In the genomic region with DNA sequence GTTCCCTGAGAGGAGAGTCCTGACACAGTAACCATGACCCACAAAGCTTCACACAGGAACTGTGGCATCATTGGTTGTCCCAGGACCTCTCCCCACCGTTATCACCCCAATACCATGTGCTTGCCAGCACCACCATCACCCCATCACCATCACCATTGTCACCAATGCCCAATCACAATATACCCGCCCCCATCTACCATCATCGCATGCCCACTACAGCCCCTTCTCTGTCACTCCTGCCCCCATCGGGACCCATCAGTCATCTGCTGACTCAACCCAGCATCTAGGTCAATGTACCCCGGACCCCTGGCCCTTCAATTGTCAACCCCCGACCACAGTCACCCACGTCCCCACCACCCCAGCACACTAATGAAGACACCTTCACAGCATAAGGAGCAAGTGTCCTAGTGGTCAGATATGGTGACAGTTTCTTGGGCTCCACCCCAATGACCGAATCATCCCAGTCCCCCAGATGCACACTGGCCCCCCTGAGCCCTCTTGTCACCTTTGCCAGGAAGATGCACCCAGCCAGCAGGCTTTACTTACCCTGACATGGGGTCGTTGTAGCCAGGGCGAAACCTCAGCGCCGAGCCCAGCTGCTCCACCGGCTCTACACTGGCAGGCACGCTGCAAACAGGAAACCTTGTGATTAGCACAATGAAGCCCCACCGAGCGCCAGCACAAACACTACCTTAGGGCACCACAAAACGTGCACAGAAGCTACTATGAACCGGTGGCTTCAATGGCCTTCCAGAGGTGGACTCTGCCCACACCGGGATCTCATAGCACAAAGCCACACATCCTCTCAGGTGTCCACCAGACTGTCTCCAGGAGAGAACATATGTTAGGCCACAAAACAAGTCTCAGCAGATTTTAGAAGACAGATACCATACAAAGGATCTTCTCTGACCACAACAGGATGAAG, we compare ENCODE assay signal across 8 cellular contexts. TPM values are rescaled to one million over a fixed set of nuclear protein-coding genes. Genes with fewer than 3 reads are reported as not detected.
DNase-seq lines count a peak whose midpoint lies in the region; ATAC-seq and TF ChIP-seq lines count a peak whose summit lies in the region.

No MANE protein-coding gene starts in this region.

- intact Hi-C loops in natural killer cell (cut with micrococcal nuclease) (loop anchor here (1.0 to 2.0 kb wide), 2 partner anchors 39 to 78 kb away; partner anchors contain the start of genes CCDC51, PFKFB4 and TMA7), testis (cut with DNase I; ENCODE audit: low total_unique reads) (no loop called here)

- H3K4me1 Mint-ChIP-seq in natural killer cell = peaks cover 35 to 37% of the 10 kb centered on the region in 2 donors

- H3K4me3 Mint-ChIP-seq in natural killer cell = peak overlapping the region; percentile 81

- TF ChIP-seq POLR2A in testis (IDR thresholded peaks at IDR 0.05) = no peak

- H3K27me3 Mint-ChIP-seq in natural killer cell (ENCODE audit: low read depth in 2 of 2) = no peaks in the 10 kb centered on the region

- ATAC-seq in natural killer cell = peak; percentile 72 to 87 (median 81)
- no peak for ATAC-seq in HG02623 (IDR thresholded peaks at IDR 0.05; ENCODE audit: unreplicated experiment)

- no peaks in the 10 kb centered on the region for H3K9me3 Mint-ChIP-seq in natural killer cell

- H3K27ac Mint-ChIP-seq in natural killer cell = peak overlapping the region; percentile 96 to 97

- H3K36me3 Mint-ChIP-seq in natural killer cell = no peaks in the 10 kb centered on the region

- no peak overlapping the region for H3K4me3 ChIP-seq in testis

- no peaks in the 10 kb centered on the region for H3K4me1 ChIP-seq in testis

- no peaks in the 10 kb centered on the region for H3K27me3 ChIP-seq in testis

- DNase-seq in GF-D8 (lab: John Stamatoyannopoulos, UW) (peak; percentile 47), NAMALWA (ENCODE audit: low spot score) (peak; percentile 37), natural killer cell (peak; percentile 64), testis (no peak), GOT3 (lab: John Stamatoyannopoulos, UW) (no peak), SW 1271 (lab: John Stamatoyannopoulos, UW) (no peak)
- DNase-seq in activated effector memory CD4-positive, alpha-beta T cell treated with anti-CD3 and anti-CD28 coated beads, Interleukin-2, amount 50 U/mL, for 16 hours = peak; percentile 83

- TF ChIP-seq CTCF in natural killer cell (IDR thresholded peaks at IDR 0.05) (no peak), testis (IDR thresholded peaks at IDR 0.05) (no peak)

- 85 to 93% methylated on average over 17 to 19 of the region's 19 CpGs for WGBS in testis, 2 donors

- H3K9me3 ChIP-seq in testis = no peaks in the 10 kb centered on the region

- H3K27ac ChIP-seq in testis = no peak overlapping the region

- no peaks in the 10 kb centered on the region for H3K36me3 ChIP-seq in testis (ENCODE audit: low read depth, missing control alignments)

RNA-seq across cellular contexts. Expression of gene SHISA5, which starts 25.1 kb away (rescaled TPM):
- total RNA-seq in natural killer cell (100 to 1,000 TPM; 211 to 237 (median 218) TPM), testis (100 to 1,000 TPM; 101 to 146 TPM)
- polyA plus RNA-seq in testis (ENCODE audit: insufficient read depth, low read depth, low replicate concordance) = 117 TPM

RNA-seq across cellular contexts. Expression of gene ATRIP, which starts 32.4 kb away (rescaled TPM):
- total RNA-seq in natural killer cell (10 to 100 TPM in 2 of 3 donors, 1 to 10 TPM in 1; 8.5 to 11.0 (median 10.6) TPM), testis (10 to 100 TPM; 25.0 to 26.3 TPM)
- polyA plus RNA-seq in testis (ENCODE audit: insufficient read depth, low read depth, low replicate concordance) = 56.5 TPM

RNA-seq across cellular contexts. Expression of gene TMA7, which starts 38.8 kb away (rescaled TPM):
- total RNA-seq in natural killer cell (100 to 1,000 TPM; 192 to 239 (median 229) TPM), testis (100 to 1,000 TPM; 380 to 393 TPM)
- 425 TPM for polyA plus RNA-seq in testis (ENCODE audit: insufficient read depth, low read depth, low replicate concordance)

RNA-seq across cellular contexts. Expression of gene CCDC51, which starts 39.0 kb away (rescaled TPM):
- total RNA-seq in natural killer cell (1 to 10 TPM; 4.4 to 8.8 (median 6.8) TPM), testis (10 to 100 TPM; 11.7 to 16.0 TPM)
- polyA plus RNA-seq in testis (ENCODE audit: insufficient read depth, low read depth, low replicate concordance) = 16.0 TPM

RNA-seq across cellular contexts. Expression of gene PLXNB1, which starts 49.0 kb away (rescaled TPM):
- 1 to 10 TPM; 4.3 to 5.0 (median 4.4) TPM for total RNA-seq in natural killer cell
- total RNA-seq in testis = 10 to 100 TPM; 70.2 to 79.2 TPM
- polyA plus RNA-seq in testis (ENCODE audit: insufficient read depth, low read depth, low replicate concordance) = 41.5 TPM

Comparison
In these comparisons a context has a peak if more than half of its experiments do, and no peak if none do; other contexts are left out.
1. DNase-seq: peak in GF-D8 (single experiment), NAMALWA (single experiment), activated effector memory CD4-positive, alpha-beta T cell treated with anti-CD3 and anti-CD28 coated beads, Interleukin-2, amount 50 U/mL, for 16 hours (single experiment) and natural killer cell (single experiment); none in testis (single experiment), GOT3 (single experiment) and SW 1271 (0 of 2).